ENCODE assay signal across 1 cellular context in the genomic region with DNA sequence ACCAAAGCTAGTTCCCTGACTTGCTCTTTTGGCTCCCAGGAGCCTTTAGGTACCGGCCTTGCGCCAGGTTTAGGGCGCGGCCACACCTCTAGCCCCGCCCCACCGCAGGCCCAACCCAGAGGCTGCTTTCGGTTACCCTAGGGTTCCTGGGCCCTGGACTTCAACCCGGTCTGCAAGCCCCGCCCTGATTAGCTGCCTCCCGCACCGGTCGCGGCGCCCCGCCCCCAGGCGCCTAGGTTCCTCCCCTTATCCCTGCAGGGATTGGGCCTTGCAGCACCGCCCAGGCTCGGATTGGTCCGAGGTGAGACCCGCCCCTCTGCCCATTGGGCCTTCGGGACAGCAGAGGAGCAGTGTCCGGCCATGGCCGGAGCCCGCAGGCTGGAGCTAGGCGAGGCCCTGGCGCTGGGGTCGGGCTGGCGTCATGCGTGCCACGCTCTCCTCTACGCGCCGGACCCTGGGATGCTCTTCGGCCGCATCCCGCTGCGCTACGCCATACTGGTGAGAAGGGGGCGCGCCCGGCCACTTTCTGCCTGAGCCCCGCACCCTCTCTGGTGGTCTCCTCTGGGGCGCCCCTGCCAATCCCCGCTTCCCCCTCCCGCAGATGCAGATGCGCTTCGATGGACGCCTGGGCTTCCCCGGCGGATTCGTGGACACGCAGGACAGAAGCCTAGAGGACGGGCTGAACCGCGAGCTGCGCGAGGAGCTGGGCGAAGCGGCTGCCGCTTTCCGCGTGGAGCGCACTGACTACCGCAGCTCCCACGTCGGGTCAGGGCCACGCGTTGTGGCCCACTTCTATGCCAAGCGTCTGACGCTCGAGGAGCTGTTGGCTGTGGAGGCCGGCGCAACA.
TF ChIP-seq lines count a peak whose summit lies in the region.

TSS of gene NUDT16 (plus strand) at position 330 of the 847 bp plus-strand sequence. CDS start at position 361, 31 bp downstream.

TF ChIP-seq in endothelial cell of umbilical vein, 7 proteins besides CTCF, POLR2A, EP300 and RAD21 (continued from another document):
- TF ChIP-seq EZH2 (IDR thresholded peaks at IDR 0.05; ENCODE audit: borderline replicate concordance, low read depth, low read length, severe bottlenecking) (no peak), POLR2AphosphoS5 (IDR thresholded peaks at IDR 0.05; ENCODE audit: insufficient read depth, low read depth, low read length) (peak; percentile 92), MYC (IDR thresholded peaks at IDR 0.05; ENCODE audit: low read depth, low read length) (no peak), JUN (IDR thresholded peaks at IDR 0.05; ENCODE audit: borderline replicate concordance, insufficient read depth, insufficient read length, low read depth) (no peak), MAX (IDR thresholded peaks at IDR 0.05; ENCODE audit: insufficient read depth, insufficient read length) (peak; percentile 12)
